In the genomic region with DNA sequence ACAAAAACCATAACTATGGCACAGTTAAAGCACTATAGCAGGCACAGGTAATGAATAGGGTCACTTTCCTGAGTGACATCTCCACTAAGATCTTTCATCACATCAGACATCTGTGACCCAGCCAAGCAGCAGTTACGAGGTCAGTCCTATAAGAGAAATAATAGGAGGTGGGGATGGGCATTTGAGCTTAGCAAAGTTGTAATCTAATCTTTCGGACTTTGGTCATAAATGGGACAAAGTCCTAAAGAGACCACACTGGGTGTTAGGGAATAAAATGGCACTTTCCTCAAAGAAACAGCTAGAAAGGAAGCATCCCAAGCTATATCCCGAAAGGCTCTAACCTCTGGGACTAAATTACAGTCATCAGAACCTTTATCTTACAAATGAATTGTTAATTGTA, we compare ENCODE assay signal across 16 cellular contexts.
DNase-seq lines count a peak whose midpoint lies in the region; FAIRE-seq and TF ChIP-seq lines count a peak whose summit lies in the region.
"Had no signal": no experiment of that assay in that cellular context is flagged by ENCODE, and none has a peak within 500 bp of the region (broad histone marks: within the 10 kb centered on the region; RNA-seq: fewer than 3 reads in every experiment).

No MANE protein-coding gene starts in this region.

- 83% methylated on average over 3 of the region's 3 CpGs for WGBS in hepatocyte (ENCODE audit: low lambda C conversion rate, missing lambda C conversion rate)
- WGBS in small intestine, 3 donors: 44 to 70% (median 56%) methylated on average over 3 of the region's 3 CpGs

- H3K27ac Mint-ChIP-seq in mesothelial cell of epicardium (peak overlapping the region; percentile 94), osteocyte (ENCODE audit: unreplicated experiment) (no peak overlapping the region)
- H3K27ac Mint-ChIP-seq: B cell; CD8-positive, alpha-beta T cell; GM23338 had no signal

- no peaks in the 10 kb centered on the region for H3K36me3 Mint-ChIP-seq in mesothelial cell of epicardium
- H3K36me3 Mint-ChIP-seq in osteocyte (ENCODE audit: unreplicated experiment): no peaks in the 10 kb centered on the region
- H3K36me3 Mint-ChIP-seq: CD8-positive, alpha-beta T cell had no signal

- no peak overlapping the region for H3K4me3 ChIP-seq in hepatocyte
- no peak overlapping the region for H3K4me3 ChIP-seq in small intestine (ENCODE audit: low read depth in 1 of 2, low read length in 2 of 2)
- H3K4me3 ChIP-seq: BLaER1 treated with 17β-estradiol and CSF1 and Interleukin-3, amounts not matched to agents 10 nM and 100 nM; GM23338 had no signal

- H3K4me1 Mint-ChIP-seq in mesothelial cell of epicardium (peaks cover 60% of the 10 kb centered on the region), osteocyte (ENCODE audit: unreplicated experiment) (peaks cover 10% of the 10 kb centered on the region)

- no peaks in the 10 kb centered on the region for H4K20me1 ChIP-seq in hepatocyte (ENCODE audit: insufficient read depth, poor library complexity, severe bottlenecking)
- H4K20me1 ChIP-seq: BLaER1 treated with 17β-estradiol and CSF1 and Interleukin-3, amounts not matched to agents 10 nM and 100 nM had no signal

- H3K36me3 ChIP-seq in hepatocyte (replicated peaks; ENCODE audit: insufficient read depth, low read depth): no peaks in the 10 kb centered on the region
- no peaks in the 10 kb centered on the region for H3K36me3 ChIP-seq in small intestine (ENCODE audit: control insufficient read depth in 2 of 2, insufficient read depth in 2 of 2, low read length in 2 of 2)
- H3K36me3 ChIP-seq: BLaER1 treated with 17β-estradiol and CSF1 and Interleukin-3, amounts not matched to agents 10 nM and 100 nM had no signal

- H3K9me3 Mint-ChIP-seq in mesothelial cell of epicardium (no peaks in the 10 kb centered on the region), osteocyte (ENCODE audit: unreplicated experiment) (no peaks in the 10 kb centered on the region)
- H3K9me3 Mint-ChIP-seq: CD8-positive, alpha-beta T cell; GM23338 had no signal

- TF ChIP-seq CTCF in hepatocyte (IDR thresholded peaks at IDR 0.05; ENCODE audit: poor library complexity) (no peak), mesothelial cell of epicardium (IDR thresholded peaks at IDR 0.05; ENCODE audit: unreplicated experiment) (no peak), osteocyte (IDR thresholded peaks at IDR 0.05) (no peak)

- H3K4me2 ChIP-seq in hepatocyte: no peak overlapping the region
- H3K4me2 ChIP-seq: BLaER1 treated with 17β-estradiol and CSF1 and Interleukin-3, amounts not matched to agents 10 nM and 100 nM; GM23338 had no signal

- H2AFZ ChIP-seq in hepatocyte: no peak overlapping the region

- H3K9me2 ChIP-seq in hepatocyte (replicated peaks; ENCODE audit: insufficient read depth): no peaks in the 10 kb centered on the region

- H3K79me2 ChIP-seq in hepatocyte: no peaks in the 10 kb centered on the region

- H3K4me1 ChIP-seq in hepatocyte (ENCODE audit: insufficient read depth) (peaks cover 17% of the 10 kb centered on the region), small intestine (ENCODE audit: control insufficient read depth in 2 of 2, insufficient read depth in 1 of 2, low read depth in 1 of 2, low read length in 1 of 2) (peaks cover 0 to 2% of the 10 kb centered on the region in 2 donors)
- H3K4me1 ChIP-seq: BLaER1 treated with 17β-estradiol and CSF1 and Interleukin-3, amounts not matched to agents 10 nM and 100 nM had no signal

- H3K27me3 Mint-ChIP-seq in mesothelial cell of epicardium (ENCODE audit: low read depth) (no peaks in the 10 kb centered on the region), osteocyte (ENCODE audit: unreplicated experiment) (no peaks in the 10 kb centered on the region)
- H3K27me3 Mint-ChIP-seq: B cell had no signal

- no peak overlapping the region for H3K4me3 Mint-ChIP-seq in mesothelial cell of epicardium
- H3K4me3 Mint-ChIP-seq in osteocyte (ENCODE audit: unreplicated experiment): no peak overlapping the region
- H3K4me3 Mint-ChIP-seq: B cell; CD8-positive, alpha-beta T cell; GM23338 had no signal

- FAIRE-seq in small intestine (lab: Jason Lieb, UNC): no peak
- FAIRE-seq: H54, HTR-8/SVneo had no signal

- no peak for DNase-seq in hepatocyte (ENCODE audit: low spot score)
- DNase-seq in mesothelial cell of epicardium (ENCODE audit: low spot score in 2 of 2, unreplicated experiment in 2 of 2): no peak
- peak; percentile 13 for DNase-seq in small intestine
- no peak for DNase-seq in activated effector memory CD4-positive, alpha-beta T cell treated with anti-CD3 and anti-CD28 coated beads, Interleukin-2, amount 50 U/mL, for 16 hours
- no peak for DNase-seq in osteocyte (ENCODE audit: extremely low spot score, unreplicated experiment)
- no peak for DNase-seq in NCI-H187 (lab: John Stamatoyannopoulos, UW)
- DNase-seq: Calu3; CD8-positive, alpha-beta T cell; DMS79 treated with DMSO at 0.1 percent for 48 hours; GF-D8; HCEC 1CT had no signal

- H3K27me3 ChIP-seq in hepatocyte (no peaks in the 10 kb centered on the region), small intestine (ENCODE audit: control insufficient read depth in 2 of 2, insufficient read depth in 2 of 2, low read length in 2 of 2) (no peaks in the 10 kb centered on the region)
- H3K27me3 ChIP-seq: BLaER1 treated with 17β-estradiol and CSF1 and Interleukin-3, amounts not matched to agents 10 nM and 100 nM had no signal

- peak overlapping the region; percentile 86 for H3K27ac ChIP-seq in hepatocyte
- no peak overlapping the region for H3K27ac ChIP-seq in small intestine (ENCODE audit: low read depth in 1 of 2, low read length in 1 of 2)
- H3K27ac ChIP-seq: BLaER1 treated with 17β-estradiol and CSF1 and Interleukin-3, amounts not matched to agents 10 nM and 100 nM had no signal

- H3K9me3 ChIP-seq in hepatocyte (ENCODE audit: low read depth) (no peaks in the 10 kb centered on the region), small intestine (ENCODE audit: control insufficient read depth, low read depth) (no peaks in the 10 kb centered on the region)
- H3K9me3 ChIP-seq: BLaER1 treated with 17β-estradiol and CSF1 and Interleukin-3, amounts not matched to agents 10 nM and 100 nM had no signal
